30 cellular contexts compared by ENCODE assay signal in the genomic region with DNA sequence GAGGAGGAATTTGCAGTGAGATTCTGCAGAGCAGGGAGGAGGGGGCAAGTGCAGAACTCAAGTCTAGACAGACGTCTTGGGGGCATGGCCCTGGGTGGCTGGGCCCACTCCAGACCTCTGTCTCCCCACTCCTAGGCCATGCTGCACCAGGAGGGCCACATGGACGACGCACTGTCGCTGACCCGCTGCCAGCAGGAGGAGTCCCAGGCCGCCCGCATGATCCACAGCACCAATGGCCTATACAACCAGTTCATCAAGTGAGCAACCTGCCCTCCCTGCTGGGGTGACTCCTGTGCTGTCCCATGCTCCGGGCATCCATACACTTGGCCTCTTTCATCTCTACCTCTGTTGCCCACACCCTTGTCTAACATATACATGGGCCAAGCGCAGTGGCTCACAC. TPM values are rescaled to one million over a fixed set of nuclear protein-coding genes. Genes with fewer than 3 reads are reported as not detected.
"Had no signal": no experiment of that assay in that cellular context is flagged by ENCODE, and none has a peak within 500 bp of the region (broad histone marks: within the 10 kb centered on the region; RNA-seq: fewer than 3 reads in every experiment).

No MANE protein-coding gene starts in this region.

- H3K27me3 Mint-ChIP-seq: activated CD4-positive, alpha-beta T cell treated with anti-CD3 and anti-CD28 coated beads, Interleukin-2, amount 10 ng/mL, durations not matched to agents 7 days and 5 days; activated naive CD8-positive, alpha-beta T cell had no signal

- H3K4me1 ChIP-seq: ascending aorta, Peyer's patch, SJSA1 had no signal

- H3K4me3 Mint-ChIP-seq: activated CD4-positive, alpha-beta T cell treated with anti-CD3 and anti-CD28 coated beads for 36 hours; activated CD4-positive, alpha-beta T cell treated with anti-CD3 and anti-CD28 coated beads, Interleukin-2, amount 10 ng/mL, durations not matched to agents 7 days and 5 days; activated CD8-positive, alpha-beta T cell treated with anti-CD3 and anti-CD28 coated beads, Interleukin-2, amount 10 ng/mL, durations not matched to agents 7 days and 5 days; activated naive CD4-positive, alpha-beta T cell treated with anti-CD3 and anti-CD28 coated beads, Interleukin-2, amount 10 ng/mL, durations not matched to agents 7 days and 5 days; activated naive CD8-positive, alpha-beta T cell; activated T-cell treated with anti-CD3 and anti-CD28 coated beads, Interleukin-2, amount 50 U/mL, for 4 hours; activated T-helper 1 cell treated with anti-CD3 and anti-CD28 coated beads, Interleukin-12 subunit alpha, Interleukin-12 subunit beta, Interleukin-2, Interleukin-4 antibody, amounts not matched to agents 30 ng/mL and 10 ng/mL and 1 ng/mL, durations not matched to agents 14 hours and 24 hours and 36 hours; central memory CD8-positive, alpha-beta T cell; T-helper 1 cell treated with Interleukin-12 subunit alpha and Interleukin-12 subunit beta and Interleukin-4 antibody, amounts not matched to agents 30 μg/mL and 1 μg/mL, for 36 hours; T-helper 2 cell treated with Interferon-gamma antibody and Interleukin-4, amounts not matched to agents 5 μg/mL and 100 μg/mL, for 36 hours had no signal

- H3K4me3 ChIP-seq: ascending aorta, cardiac muscle cell, Peyer's patch, SJSA1 had no signal

- H3K27me3 ChIP-seq: ascending aorta, cardiac muscle cell, Peyer's patch, SJSA1 had no signal

- DNase-seq: activated CD4-positive, alpha-beta T cell treated with anti-CD3 and anti-CD28 coated beads for 36 hours; activated CD4-positive, alpha-beta T cell treated with anti-CD3 and anti-CD28 coated beads, Interleukin-2, amount 10 ng/mL, durations not matched to agents 7 days and 5 days; activated CD4-positive, alpha-beta T cell treated with anti-CD3 and anti-CD28 coated beads, Interleukin-2, amount 50 U/mL, for 48 hours; activated CD8-positive, alpha-beta T cell treated with anti-CD3 and anti-CD28 coated beads, Interleukin-2, amount 10 ng/mL, durations not matched to agents 7 days and 5 days; activated naive CD4-positive, alpha-beta T cell treated with anti-CD3 and anti-CD28 coated beads, Interleukin-2, amount 10 ng/mL, durations not matched to agents 7 days and 5 days; activated T-cell treated with anti-CD3 and anti-CD28 coated beads, Interleukin-2, amount 50 U/mL, for 4 hours; amygdala; NCI-H1105; NCI-H1436; NCI-H1694; NCI-H1930; NCI-H2081 treated with DMSO at 0.1 percent for 48 hours; NCI-H226; NCI-H524 treated with DMSO at 0.1 percent for 48 hours; Peyer's patch; RPMI8226; SHP77 treated with DMSO at 0.1 percent for 48 hours; SK-N-SH had no signal

- H3K9me3 ChIP-seq: ascending aorta, Peyer's patch, SJSA1, SK-N-SH had no signal

- H3K4me2 ChIP-seq: SK-N-SH had no signal

- FAIRE-seq: TTC549 had no signal

- H3K36me3 Mint-ChIP-seq: activated naive CD4-positive, alpha-beta T cell treated with anti-CD3 and anti-CD28 coated beads, Interleukin-2, amount 10 ng/mL, durations not matched to agents 7 days and 5 days; activated naive CD8-positive, alpha-beta T cell had no signal

- H3K4me1 Mint-ChIP-seq: activated CD4-positive, alpha-beta T cell treated with anti-CD3 and anti-CD28 coated beads for 36 hours; activated naive CD4-positive, alpha-beta T cell treated with anti-CD3 and anti-CD28 coated beads, Interleukin-2, amount 10 ng/mL, durations not matched to agents 7 days and 5 days; central memory CD8-positive, alpha-beta T cell had no signal

- H3K27ac ChIP-seq: ascending aorta, cardiac muscle cell, Peyer's patch, SJSA1 had no signal

- H3K9me3 Mint-ChIP-seq: activated CD4-positive, alpha-beta T cell treated with anti-CD3 and anti-CD28 coated beads, Interleukin-2, amount 10 ng/mL, durations not matched to agents 7 days and 5 days; activated naive CD4-positive, alpha-beta T cell treated with anti-CD3 and anti-CD28 coated beads, Interleukin-2, amount 10 ng/mL, durations not matched to agents 7 days and 5 days; activated T-cell treated with anti-CD3 and anti-CD28 coated beads, Interleukin-2, amount 50 U/mL, for 4 hours; activated T-helper 1 cell treated with anti-CD3 and anti-CD28 coated beads, Interleukin-12 subunit alpha, Interleukin-12 subunit beta, Interleukin-2, Interleukin-4 antibody, amounts not matched to agents 30 ng/mL and 10 ng/mL and 1 ng/mL, durations not matched to agents 14 hours and 24 hours and 36 hours; T-helper 1 cell treated with Interleukin-12 subunit alpha and Interleukin-12 subunit beta and Interleukin-4 antibody, amounts not matched to agents 30 μg/mL and 1 μg/mL, for 36 hours; T-helper 2 cell treated with Interferon-gamma antibody and Interleukin-4, amounts not matched to agents 5 μg/mL and 100 μg/mL, for 36 hours had no signal

- ATAC-seq: activated CD4-positive, alpha-beta T cell treated with anti-CD3 and anti-CD28 coated beads for 36 hours; activated CD4-positive, CD25-positive, alpha-beta regulatory T cell treated with anti-CD3 and anti-CD28 coated beads, Interleukin-2, amount 50 U/mL, for 24 hours; activated CD8-positive, alpha-beta T cell treated with anti-CD3 and anti-CD28 coated beads, Interleukin-2, amount 10 ng/mL, durations not matched to agents 7 days and 5 days; activated T-cell treated with anti-CD3 and anti-CD28 coated beads, Interleukin-2, amount 50 U/mL, for 4 hours had no signal

- H3K36me3 ChIP-seq: ascending aorta, cardiac muscle cell, Peyer's patch, SJSA1 had no signal

- H3K27ac Mint-ChIP-seq: activated CD4-positive, alpha-beta T cell treated with anti-CD3 and anti-CD28 coated beads for 36 hours; activated CD4-positive, alpha-beta T cell treated with anti-CD3 and anti-CD28 coated beads, Interleukin-2, amount 10 ng/mL, durations not matched to agents 7 days and 5 days; activated CD8-positive, alpha-beta T cell treated with anti-CD3 and anti-CD28 coated beads, Interleukin-2, amount 10 ng/mL, durations not matched to agents 7 days and 5 days; activated naive CD4-positive, alpha-beta T cell treated with anti-CD3 and anti-CD28 coated beads, Interleukin-2, amount 10 ng/mL, durations not matched to agents 7 days and 5 days; activated naive CD8-positive, alpha-beta T cell; activated T-helper 1 cell treated with anti-CD3 and anti-CD28 coated beads, Interleukin-12 subunit alpha, Interleukin-12 subunit beta, Interleukin-2, Interleukin-4 antibody, amounts not matched to agents 30 ng/mL and 10 ng/mL and 1 ng/mL, durations not matched to agents 14 hours and 24 hours and 36 hours; T-helper 1 cell treated with Interleukin-12 subunit alpha and Interleukin-12 subunit beta and Interleukin-4 antibody, amounts not matched to agents 30 μg/mL and 1 μg/mL, for 36 hours; T-helper 2 cell treated with Interferon-gamma antibody and Interleukin-4, amounts not matched to agents 5 μg/mL and 100 μg/mL, for 36 hours had no signal

RNA-seq across cellular contexts. Expression of gene RYR1, which starts 18.1 kb away (rescaled TPM):
- total RNA-seq: M059J, SJSA1 had no signal

RNA-seq across cellular contexts. Expression of gene RASGRP4, which starts 25.6 kb away (rescaled TPM):
- total RNA-seq: M059J, NCI-H460, SJSA1 had no signal
- polyA plus RNA-seq: SK-N-SH had no signal
